Comparison of ENCODE assay signal across 1 cellular context in genomic region chr2:211204456-211204855, GRCh38.
TF ChIP-seq lines count a peak whose summit lies in the region.

No MANE protein-coding gene starts in this region.

TF ChIP-seq in SK-N-SH, 30 proteins besides CTCF, POLR2A, EP300 and RAD21 (continued from another document):
- TF ChIP-seq PBX3 (IDR thresholded peaks at IDR 0.05) = no peak
- no peak for TF ChIP-seq YY1 (IDR thresholded peaks at IDR 0.05; ENCODE audit: low read depth)
